ENCODE assay signal across 13 cellular contexts in the genomic region with DNA sequence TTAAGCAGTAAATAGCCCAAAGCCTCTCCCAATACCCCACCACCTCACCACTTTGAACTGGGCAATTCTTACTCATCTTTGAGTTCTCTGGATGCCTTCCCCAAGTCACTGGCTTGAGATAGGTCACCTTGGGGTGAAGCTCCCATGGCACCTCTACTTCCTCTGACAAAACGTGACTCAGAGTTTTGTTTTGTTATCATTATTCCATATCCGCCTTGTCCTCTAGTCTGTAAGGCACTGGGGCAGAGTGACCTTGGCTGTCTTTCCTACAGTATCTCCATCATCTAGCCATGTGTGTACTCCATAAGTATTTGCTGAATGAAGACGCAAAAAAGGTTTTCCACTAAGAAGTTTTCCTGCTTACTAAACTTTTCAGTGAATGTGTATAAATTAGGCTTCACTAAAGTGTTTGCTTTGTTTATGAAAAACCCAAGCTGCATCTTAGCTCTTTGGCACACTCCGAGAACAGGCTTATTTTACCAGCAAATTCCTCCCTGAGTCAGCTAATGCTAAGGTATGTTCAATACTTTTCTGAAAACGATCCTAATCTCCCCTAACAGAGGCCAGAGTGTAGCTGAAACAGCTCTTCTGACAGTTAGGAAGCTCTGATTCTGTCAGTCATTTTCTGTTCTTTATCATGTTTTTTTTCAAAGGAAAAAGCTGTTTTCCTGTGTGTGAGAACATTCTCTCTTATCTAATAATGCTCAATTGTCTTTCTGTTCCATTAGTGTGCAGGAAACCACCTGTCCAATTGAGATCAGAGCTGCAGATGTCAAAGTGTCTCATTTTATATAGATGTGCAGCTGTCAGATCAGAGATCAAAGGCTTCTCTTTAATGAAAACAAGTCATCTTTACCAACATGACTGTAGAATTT. TPM values are rescaled to one million over a fixed set of nuclear protein-coding genes. Genes with fewer than 3 reads are reported as not detected.
A peak's percentile ranks its signal among the peaks of the same experiment; 100 is the strongest.
DNase-seq lines count a peak whose midpoint lies in the region; ATAC-seq and TF ChIP-seq lines count a peak whose summit lies in the region.
"Had no signal": no experiment of that assay in that cellular context is flagged by ENCODE, and none has a peak within 500 bp of the region (broad histone marks: within the 10 kb centered on the region; RNA-seq: fewer than 3 reads in every experiment).

No MANE protein-coding gene starts in this region.

- no peaks in the 10 kb centered on the region for H4K20me1 ChIP-seq in SK-N-SH (ENCODE audit: insufficient read depth)
- no peaks in the 10 kb centered on the region for H4K20me1 ChIP-seq in smooth muscle cell (ENCODE audit: low read depth)

- no peaks in the 10 kb centered on the region for H3K27me3 Mint-ChIP-seq in effector memory CD8-positive, alpha-beta T cell

- H3K36me3 Mint-ChIP-seq in effector memory CD8-positive, alpha-beta T cell (ENCODE audit: insufficient read depth) = no peaks in the 10 kb centered on the region

- DNase-seq in activated CD4-positive, CD25-positive, alpha-beta regulatory T cell (lab: John Stamatoyannopoulos, UW) = no peak
- DNase-seq in SK-N-SH (peak; percentile 29), smooth muscle cell (lab: John Stamatoyannopoulos, UW; ENCODE audit: unreplicated experiment) (no peak), DMS114 treated with DMSO at 0.1 percent for 48 hours (lab: John Stamatoyannopoulos, UW; ENCODE audit: unreplicated experiment) (no peak), DMS79 treated with DMSO at 0.1 percent for 48 hours (lab: John Stamatoyannopoulos, UW) (no peak)
- no peak for DNase-seq in effector memory CD8-positive, alpha-beta T cell
- DNase-seq: KG1; stimulated activated naive CD4-positive, alpha-beta T cell treated with Interleukin-2 at 50 U/mL for 16 hours; T1000 had no signal

- H3K4me3 ChIP-seq in SK-N-SH (ENCODE audit: low read depth in 2 of 2, low read length in 1 of 2) (peak overlapping the region in 1 of 2 experiments; percentile 18; a peak in 2 of 4 replicates), smooth muscle cell (no peak overlapping the region)

- H3K4me1 ChIP-seq in SK-N-SH (ENCODE audit: control insufficient read depth in 1 of 2, insufficient read depth in 2 of 2, low read depth in 1 of 2, low read length in 1 of 2) (peaks cover 4 to 7% of the 10 kb centered on the region in 2 experiments; a peak in 2 of 4 replicates), smooth muscle cell (ENCODE audit: low read depth) (peaks cover 8% of the 10 kb centered on the region)

- peaks cover 3 to 8% of the 10 kb centered on the region in 2 donors for H3K9me3 Mint-ChIP-seq in effector memory CD8-positive, alpha-beta T cell

- POLR2A ChIA-PET in SK-N-SH (lab: Yijun Ruan, JAX) = no interaction called here

- CTCF ChIA-PET in SK-N-SH (lab: Yijun Ruan, JAX) = interaction anchor here (0.7 to 1.5 kb wide), 6 partner anchors 9 to 307 kb away, joined by 3 to 6 read pairs (median 4); a partner anchor contains a TSS

- H3K4me3 Mint-ChIP-seq in effector memory CD8-positive, alpha-beta T cell = peak overlapping the region in 1 of 2 donors; percentile 6
- H3K4me3 Mint-ChIP-seq: B cell, nephron had no signal

- 10% methylated on average over 5 of the region's 5 CpGs for WGBS in SK-N-SH (ENCODE audit: low lambda C conversion rate)
- WGBS in smooth muscle cell (ENCODE audit: low lambda C conversion rate) = 29% methylated on average over 5 of the region's 5 CpGs

- H3F3A ChIP-seq in SK-N-SH (replicated peaks; ENCODE audit: insufficient read depth) = peaks cover 22% of the 10 kb centered on the region
- H3F3A ChIP-seq in smooth muscle cell (ENCODE audit: low read depth) = peaks cover 28% of the 10 kb centered on the region

- no peak for TF ChIP-seq CTCF in SK-N-SH (IDR thresholded peaks at IDR 0.05)
- TF ChIP-seq CTCF in smooth muscle cell (IDR thresholded peaks at IDR 0.05; ENCODE audit: borderline replicate concordance, insufficient read depth, poor library complexity, severe bottlenecking) = no peak

- H3K9me2 ChIP-seq in SK-N-SH = no peaks in the 10 kb centered on the region

- no peak for TF ChIP-seq RAD21 in SK-N-SH (IDR thresholded peaks at IDR 0.05; ENCODE audit: low read length)

- H3K4me2 ChIP-seq in SK-N-SH (peak overlapping the region; percentile 58), smooth muscle cell (peak overlapping the region; percentile 21)

- H3K9me3 ChIP-seq in SK-N-SH (no peaks in the 10 kb centered on the region), smooth muscle cell (replicated peaks; ENCODE audit: low read depth) (no peaks in the 10 kb centered on the region)

- ATAC-seq in activated CD4-positive, CD25-positive, alpha-beta regulatory T cell treated with anti-CD3 and anti-CD28 coated beads, Interleukin-2, amount 50 U/mL, for 24 hours = peak; percentile 82 to 85
- peak; percentile 46 for ATAC-seq in effector memory CD8-positive, alpha-beta T cell (replicated peaks)
- ATAC-seq in HG02884 (IDR thresholded peaks at IDR 0.05; ENCODE audit: unreplicated experiment) = no peak

- H3K9ac ChIP-seq in SK-N-SH = peak overlapping the region; percentile 48; the same call in 1 of the 2 replicates
- H3K9ac ChIP-seq in smooth muscle cell (ENCODE audit: low read depth) = no peak overlapping the region

- peak; percentile 4 to 90; a peak in 2 of 4 replicates for TF ChIP-seq EP300 in SK-N-SH (IDR thresholded peaks at IDR 0.05; ENCODE audit: borderline replicate concordance in 1 of 2, low read depth in 1 of 2, low read length in 1 of 2)

- H3K27ac ChIP-seq in SK-N-SH (ENCODE audit: low read depth in 2 of 2, low read length in 1 of 2) (peak overlapping the region; percentile 79 to 92), smooth muscle cell (ENCODE audit: low read depth) (peak overlapping the region; percentile 9)

- H2AFZ ChIP-seq in SK-N-SH (ENCODE audit: low read depth) (peak overlapping the region; percentile 25; the same call in 1 of the 2 replicates), smooth muscle cell (ENCODE audit: low read depth) (no peak overlapping the region)

- H3K4me1 Mint-ChIP-seq in effector memory CD8-positive, alpha-beta T cell (ENCODE audit: low read depth in 2 of 2) = peaks cover 21% of the 10 kb centered on the region in 2 donors
- H3K4me1 Mint-ChIP-seq: B cell had no signal

- H3K27me3 ChIP-seq in SK-N-SH (ENCODE audit: insufficient read depth) (no peaks in the 10 kb centered on the region), smooth muscle cell (ENCODE audit: low read depth) (no peaks in the 10 kb centered on the region)

- H3K79me2 ChIP-seq in SK-N-SH (ENCODE audit: insufficient read depth) (no peaks in the 10 kb centered on the region), smooth muscle cell (ENCODE audit: low read depth) (no peaks in the 10 kb centered on the region)

- H3K36me3 ChIP-seq in SK-N-SH (replicated peaks in 1 of 2; ENCODE audit: control insufficient read depth in 1 of 2, insufficient read depth in 2 of 2, low read length in 1 of 2) (no peaks in the 10 kb centered on the region), smooth muscle cell (ENCODE audit: low read depth) (no peaks in the 10 kb centered on the region)

- peak overlapping the region; percentile 49 to 59 for H3K27ac Mint-ChIP-seq in effector memory CD8-positive, alpha-beta T cell
- H3K27ac Mint-ChIP-seq: B cell, nephron had no signal

TF ChIP-seq in SK-N-SH, 30 proteins besides CTCF, POLR2A, EP300 and RAD21 (continues in another document):
- TF ChIP-seq, protein P1, sequence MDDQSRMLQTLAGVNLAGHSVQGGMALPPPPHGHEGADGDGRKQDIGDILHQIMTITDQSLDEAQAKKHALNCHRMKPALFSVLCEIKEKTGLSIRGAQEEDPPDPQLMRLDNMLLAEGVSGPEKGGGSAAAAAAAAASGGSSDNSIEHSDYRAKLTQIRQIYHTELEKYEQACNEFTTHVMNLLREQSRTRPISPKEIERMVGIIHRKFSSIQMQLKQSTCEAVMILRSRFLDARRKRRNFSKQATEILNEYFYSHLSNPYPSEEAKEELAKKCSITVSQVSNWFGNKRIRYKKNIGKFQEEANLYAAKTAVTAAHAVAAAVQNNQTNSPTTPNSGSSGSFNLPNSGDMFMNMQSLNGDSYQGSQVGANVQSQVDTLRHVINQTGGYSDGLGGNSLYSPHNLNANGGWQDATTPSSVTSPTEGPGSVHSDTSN (IDR thresholded peaks at IDR 0.05) = peak; percentile 73
- TF ChIP-seq FOSL2 (IDR thresholded peaks at IDR 0.05; ENCODE audit: borderline replicate concordance, low read depth) (peak; percentile 66), RCOR1 (IDR thresholded peaks at IDR 0.05; ENCODE audit: low read length) (peak; percentile 92), JUND (IDR thresholded peaks at IDR 0.05) (peak; percentile 41), CHD2 (IDR thresholded peaks at IDR 0.05; ENCODE audit: low read length, partially characterized antibody) (peak; percentile 30), GABPA (IDR thresholded peaks at IDR 0.05; ENCODE audit: low read depth) (peak; percentile 9), FOXJ3 (CRISPR knock-in tag; IDR thresholded peaks at IDR 0.05) (0 out of 2 replicates have a peak, but pooled peaks have one; percentile 34), RXRA (IDR thresholded peaks at IDR 0.05; ENCODE audit: borderline replicate concordance, low read depth) (peak; percentile 98), NFIC (IDR thresholded peaks at IDR 0.05; ENCODE audit: borderline replicate concordance) (0 out of 2 replicates have a peak, but pooled peaks have one; percentile 18), FOXM1 (IDR thresholded peaks at IDR 0.05; ENCODE audit: low read depth) (peak; percentile 27; the same call in 1 of the 2 replicates)
- TF ChIP-seq, protein P2, sequence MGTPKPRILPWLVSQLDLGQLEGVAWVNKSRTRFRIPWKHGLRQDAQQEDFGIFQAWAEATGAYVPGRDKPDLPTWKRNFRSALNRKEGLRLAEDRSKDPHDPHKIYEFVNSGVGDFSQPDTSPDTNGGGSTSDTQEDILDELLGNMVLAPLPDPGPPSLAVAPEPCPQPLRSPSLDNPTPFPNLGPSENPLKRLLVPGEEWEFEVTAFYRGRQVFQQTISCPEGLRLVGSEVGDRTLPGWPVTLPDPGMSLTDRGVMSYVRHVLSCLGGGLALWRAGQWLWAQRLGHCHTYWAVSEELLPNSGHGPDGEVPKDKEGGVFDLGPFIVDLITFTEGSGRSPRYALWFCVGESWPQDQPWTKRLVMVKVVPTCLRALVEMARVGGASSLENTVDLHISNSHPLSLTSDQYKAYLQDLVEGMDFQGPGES (IDR thresholded peaks at IDR 0.05; ENCODE audit: low read depth, low read length) = no peak
- TF ChIP-seq, protein P3, sequence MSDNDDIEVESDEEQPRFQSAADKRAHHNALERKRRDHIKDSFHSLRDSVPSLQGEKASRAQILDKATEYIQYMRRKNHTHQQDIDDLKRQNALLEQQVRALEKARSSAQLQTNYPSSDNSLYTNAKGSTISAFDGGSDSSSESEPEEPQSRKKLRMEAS (IDR thresholded peaks at IDR 0.05; ENCODE audit: low read depth) = 0 out of 2 replicates have a peak, but pooled peaks have one; percentile 34

RNA-seq across cellular contexts. Expression of a gene that starts 30.2 kb away (rescaled TPM):
- polyA plus RNA-seq in SK-N-SH (2012; rRNA removed) (38.6 and 54.5 TPM in 2 replicates), smooth muscle cell (33.7 and 35.8 TPM in 2 replicates)
- 50.9 and 52.2 TPM in 2 replicates for polyA plus RNA-seq in SK-N-SH (2012; cell fraction: cytosol; rRNA removed)
- 31.5 and 41.2 TPM in 2 replicates for polyA plus RNA-seq in SK-N-SH (2012; cell fraction: nucleus; rRNA removed)
- total RNA-seq in smooth muscle cell = 28.3 and 36.9 TPM in 2 replicates
